19 cellular contexts compared by ENCODE assay signal in the genomic region with DNA sequence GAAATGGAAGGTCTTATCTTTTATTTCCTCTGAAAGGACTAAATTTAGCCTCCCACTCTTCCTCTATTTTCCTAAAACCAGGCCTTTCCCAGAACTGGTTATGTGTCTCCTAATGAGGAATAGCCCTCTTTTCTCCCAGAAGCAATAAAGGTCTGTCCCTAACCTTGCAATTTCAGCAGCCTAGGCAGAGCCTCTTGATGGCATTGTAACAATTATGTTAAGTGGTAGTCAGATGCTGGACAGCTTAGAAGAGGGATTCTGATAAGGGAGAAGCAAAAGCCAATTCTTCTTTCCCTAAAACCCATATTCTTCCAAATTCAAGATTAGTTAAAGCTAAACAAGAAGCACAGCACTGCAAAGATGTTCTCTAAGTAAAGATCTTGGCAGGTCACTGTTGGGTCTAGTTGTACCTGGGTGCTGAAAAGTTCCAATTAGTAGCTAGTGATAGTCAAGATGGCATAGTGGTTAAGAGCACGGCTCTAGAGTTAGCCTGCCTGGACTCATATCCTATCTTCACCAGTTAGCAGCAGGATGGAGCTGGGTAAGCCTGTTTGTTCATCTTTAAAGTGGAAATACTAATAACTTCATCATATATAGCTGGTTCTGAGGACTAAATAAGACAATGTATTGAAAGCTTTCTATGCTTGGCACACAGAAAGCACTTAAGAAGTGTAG. TPM values are rescaled to one million over a fixed set of nuclear protein-coding genes. Genes with fewer than 3 reads are reported as not detected.
DNase-seq lines count a peak whose midpoint lies in the region; ATAC-seq, FAIRE-seq and TF ChIP-seq lines count a peak whose summit lies in the region.
"Had no signal": no experiment of that assay in that cellular context is flagged by ENCODE, and none has a peak within 500 bp of the region (broad histone marks: within the 10 kb centered on the region; RNA-seq: fewer than 3 reads in every experiment).

No MANE protein-coding gene starts in this region.

- H3K27me3 ChIP-seq in right atrium auricular region (no peaks in the 10 kb centered on the region), lower lobe of right lung (ENCODE audit: low read depth) (no peaks in the 10 kb centered on the region)
- H3K27me3 ChIP-seq: SJSA1 had no signal

- no peak for ATAC-seq in effector memory CD8-positive, alpha-beta T cell (replicated peaks)
- no peak for ATAC-seq in activated T-cell treated with anti-CD3 and anti-CD28 coated beads, Interleukin-2, amount 50 U/mL, for 72 hours (replicated peaks in 1 of 2)
- no peak for ATAC-seq in lower lobe of right lung

- H3K4me3 Mint-ChIP-seq in effector memory CD8-positive, alpha-beta T cell, result no peak overlapping the region
- no peak overlapping the region for H3K4me3 Mint-ChIP-seq in activated T-cell treated with anti-CD3 and anti-CD28 coated beads, Interleukin-2, amount 50 U/mL, for 72 hours

- DNase-seq in GM12865 (ENCODE audit: low read depth), result no peak
- no peak for DNase-seq in GM19239 (ENCODE audit: insufficient read length, low spot score)
- no peak for DNase-seq in effector memory CD8-positive, alpha-beta T cell
- DNase-seq in right atrium auricular region (ENCODE audit: low spot score), result no peak
- DNase-seq in NCI-H2171 (lab: John Stamatoyannopoulos, UW), result no peak
- DNase-seq in activated T-cell treated with anti-CD3 and anti-CD28 coated beads, Interleukin-2, amount 50 U/mL, for 48 hours, result no peak
- DNase-seq in activated T-cell treated with anti-CD3 and anti-CD28 coated beads, Interleukin-2, amount 50 U/mL, for 72 hours, result no peak
- no peak for DNase-seq in lower lobe of right lung
- DNase-seq: ACHN, DMS79, GM23248, NCI-H1092 treated with DMSO at 0.1 percent for 48 hours, NCI-H146, NCI-H2081, NCI-H510A treated with DMSO at 0.1 percent for 48 hours, NCI-H82 had no signal

- peaks cover 0 to 39% of the 10 kb centered on the region in 2 donors for H3K4me1 ChIP-seq in right atrium auricular region
- H3K4me1 ChIP-seq in lower lobe of right lung, result peaks cover 4% of the 10 kb centered on the region
- H3K4me1 ChIP-seq: HAP-1, SJSA1 had no signal

- peaks cover 10% of the 10 kb centered on the region for H3K36me3 Mint-ChIP-seq in effector memory CD8-positive, alpha-beta T cell (ENCODE audit: insufficient read depth)
- H3K36me3 Mint-ChIP-seq in activated T-cell treated with anti-CD3 and anti-CD28 coated beads, Interleukin-2, amount 50 U/mL, for 72 hours (ENCODE audit: insufficient read depth in 2 of 2), result peaks cover 5 to 13% of the 10 kb centered on the region in 2 donors

- H3K27ac ChIP-seq in right atrium auricular region (peak overlapping the region; percentile 69 to 71), lower lobe of right lung (no peak overlapping the region)
- H3K27ac ChIP-seq: C4-2B, GM23248, SJSA1 had no signal

- H3K36me3 ChIP-seq in right atrium auricular region (no peaks in the 10 kb centered on the region), lower lobe of right lung (no peaks in the 10 kb centered on the region)
- H3K36me3 ChIP-seq: HAP-1, SJSA1 had no signal

- peak overlapping the region; percentile 65 to 78 for H3K27ac Mint-ChIP-seq in effector memory CD8-positive, alpha-beta T cell
- no peak overlapping the region for H3K27ac Mint-ChIP-seq in activated T-cell treated with anti-CD3 and anti-CD28 coated beads, Interleukin-2, amount 50 U/mL, for 72 hours

- intact Hi-C loops in lower lobe of right lung (cut with DNase I), result no loop called here

- H3K4me3 ChIP-seq in GM12865 (ENCODE audit: low read depth, low read length) (peak overlapping the region; percentile 44), right atrium auricular region (no peak overlapping the region), lower lobe of right lung (no peak overlapping the region)
- H3K4me3 ChIP-seq: GM23248, HAP-1, SJSA1 had no signal

- peak; percentile 64 for FAIRE-seq in GM19239 (lab: Jason Lieb, UNC)

- TF ChIP-seq CTCF in GM12865 (IDR thresholded peaks at IDR 0.05; ENCODE audit: insufficient read depth, low read depth, low read length, missing control alignments), result no peak
- no peak for TF ChIP-seq CTCF in right atrium auricular region (IDR thresholded peaks at IDR 0.05)
- TF ChIP-seq CTCF in lower lobe of right lung (IDR thresholded peaks at IDR 0.05), result no peak

- H3K9me3 Mint-ChIP-seq in effector memory CD8-positive, alpha-beta T cell, result peaks cover 3 to 12% of the 10 kb centered on the region in 2 donors
- peaks cover 0 to 2% of the 10 kb centered on the region in 2 donors for H3K9me3 Mint-ChIP-seq in activated T-cell treated with anti-CD3 and anti-CD28 coated beads, Interleukin-2, amount 50 U/mL, for 72 hours

- H3K9me3 ChIP-seq in right atrium auricular region, result peaks cover 0 to 12% of the 10 kb centered on the region in 2 donors
- H3K9me3 ChIP-seq in lower lobe of right lung, result peaks cover 7% of the 10 kb centered on the region
- H3K9me3 ChIP-seq: HAP-1, SJSA1 had no signal

- H3K4me1 Mint-ChIP-seq in effector memory CD8-positive, alpha-beta T cell (ENCODE audit: low read depth in 2 of 2), result peaks cover 8 to 26% of the 10 kb centered on the region in 2 donors
- peaks cover 10% of the 10 kb centered on the region for H3K4me1 Mint-ChIP-seq in activated T-cell treated with anti-CD3 and anti-CD28 coated beads, Interleukin-2, amount 50 U/mL, for 72 hours (ENCODE audit: low read depth)

- no peaks in the 10 kb centered on the region for H3K27me3 Mint-ChIP-seq in effector memory CD8-positive, alpha-beta T cell
- no peaks in the 10 kb centered on the region for H3K27me3 Mint-ChIP-seq in activated T-cell treated with anti-CD3 and anti-CD28 coated beads, Interleukin-2, amount 50 U/mL, for 72 hours (ENCODE audit: low read depth)

RNA-seq across cellular contexts. Expression of a gene that starts 14.3 kb away (rescaled TPM):
- total RNA-seq in right atrium auricular region, result 100 to 1,000 TPM; 192 to 653 TPM
- 1 to 10 TPM; 2.2 to 3.1 TPM for total RNA-seq in activated T-cell treated with anti-CD3 and anti-CD28 coated beads, Interleukin-2, amount 50 U/mL, for 72 hours
- total RNA-seq in lower lobe of right lung, result 3.7 TPM

RNA-seq across cellular contexts. Expression of a gene that starts 39.7 kb away (rescaled TPM):
- total RNA-seq in right atrium auricular region, result 10 to 100 TPM; 41.6 to 50.9 TPM
- total RNA-seq in activated T-cell treated with anti-CD3 and anti-CD28 coated beads, Interleukin-2, amount 50 U/mL, for 72 hours, result 100 to 1,000 TPM; 165 to 170 TPM
- total RNA-seq in lower lobe of right lung, result 113 TPM

Comparison
In these comparisons a context has a peak if more than half of its experiments do, and no peak if none do; other contexts are left out.
1. RNA of a gene that starts 14.3 kb away (total RNA-seq): 192 to 653 TPM in right atrium auricular region; 3.7 TPM in lower lobe of right lung (single experiment) and 2.2 to 3.1 TPM in activated T-cell treated with anti-CD3 and anti-CD28 coated beads, Interleukin-2, amount 50 U/mL, for 72 hours; every median in the first group is over 10 times any median in the second.